In genomic region chr1:99003911-99004269, GRCh38 we compare ENCODE assay signal across 12 cellular contexts. TPM values are rescaled to one million over a fixed set of nuclear protein-coding genes. Genes with fewer than 3 reads are reported as not detected.
DNase-seq lines count a peak whose midpoint lies in the region; ATAC-seq and TF ChIP-seq lines count a peak whose summit lies in the region.
"Had no signal": no experiment of that assay in that cellular context is flagged by ENCODE, and none has a peak within 500 bp of the region (broad histone marks: within the 10 kb centered on the region; RNA-seq: fewer than 3 reads in every experiment).

No MANE protein-coding gene starts in this region.

- no peak overlapping the region for H3K27ac ChIP-seq in CD8-positive, alpha-beta memory T cell (ENCODE audit: low read depth, low read length)
- H3K27ac ChIP-seq in HUES64 (ENCODE audit: low read depth, low read length) = no peak overlapping the region
- H3K27ac ChIP-seq in neural cell (ENCODE audit: low read length) = peak overlapping the region; percentile 20

- no peaks in the 10 kb centered on the region for H3K36me3 Mint-ChIP-seq in CD8-positive, alpha-beta memory T cell
- H3K36me3 Mint-ChIP-seq in effector memory CD8-positive, alpha-beta T cell (ENCODE audit: insufficient read depth) = peaks cover 3% of the 10 kb centered on the region

- TF ChIP-seq RAD21 in neural cell (conservative IDR thresholded peaks at IDR 0.05) = no peak

- 2% methylated on average over 12 of the region's 19 CpGs for WGBS in HUES64

- H3K4me3 ChIP-seq in CD8-positive, alpha-beta memory T cell (ENCODE audit: low read length) = no peak overlapping the region
- H3K4me3 ChIP-seq in HUES64 (ENCODE audit: low read length) (peak overlapping the region; percentile 73), neural cell (ENCODE audit: low read length) (peak overlapping the region; percentile 83)

- H3K27me3 Mint-ChIP-seq in CD8-positive, alpha-beta memory T cell = peaks cover 34 to 72% of the 10 kb centered on the region in 2 donors
- H3K27me3 Mint-ChIP-seq in effector memory CD8-positive, alpha-beta T cell = peaks cover 64 to 76% of the 10 kb centered on the region in 2 donors

- peaks cover 4 to 18% (median 10%) of the 10 kb centered on the region in 3 donors for H3K4me1 Mint-ChIP-seq in CD8-positive, alpha-beta memory T cell
- H3K4me1 Mint-ChIP-seq in effector memory CD8-positive, alpha-beta T cell (ENCODE audit: low read depth in 2 of 2) = peaks cover 3 to 4% of the 10 kb centered on the region in 2 donors

- H3K4me2 ChIP-seq in neural cell (ENCODE audit: low read length) = peak overlapping the region; percentile 65

- no peaks in the 10 kb centered on the region for H3K9me2 ChIP-seq in neural cell (ENCODE audit: insufficient read depth, low read length)

- no peak for DNase-seq in CD8-positive, alpha-beta memory T cell
- DNase-seq in effector memory CD8-positive, alpha-beta T cell = no peak
- DNase-seq in MV-4-11 (lab: John Stamatoyannopoulos, UW) = no peak
- no peak for DNase-seq in SKM-1 treated with dmso at 0.1 percent for 144 hours (lab: John Stamatoyannopoulos, UW; ENCODE audit: unreplicated experiment)
- DNase-seq in UCSD-AML1 (lab: John Stamatoyannopoulos, UW; ENCODE audit: unreplicated experiment) = no peak
- DNase-seq: DND-41, NCI-H1092 had no signal

- H3K9me3 ChIP-seq in CD8-positive, alpha-beta memory T cell (ENCODE audit: low read length) = no peaks in the 10 kb centered on the region
- H3K9me3 ChIP-seq in HUES64 (ENCODE audit: insufficient read depth, low read depth, low read length) = no peaks in the 10 kb centered on the region
- H3K9me3 ChIP-seq in neural cell (ENCODE audit: low read length) = no peaks in the 10 kb centered on the region

- peak overlapping the region; percentile 21 to 74 (median 65) for H3K4me3 Mint-ChIP-seq in CD8-positive, alpha-beta memory T cell
- peak overlapping the region; percentile 40 to 63 for H3K4me3 Mint-ChIP-seq in effector memory CD8-positive, alpha-beta T cell

- TF ChIP-seq EP300 in neural cell (conservative IDR thresholded peaks at IDR 0.05; ENCODE audit: poor library complexity, severe bottlenecking) = no peak

- H2AFZ ChIP-seq in neural cell (ENCODE audit: low read depth, low read length) = peak overlapping the region; percentile 40

- TF ChIP-seq CTCF in neural cell (IDR thresholded peaks at IDR 0.05; ENCODE audit: poor library complexity, severe bottlenecking) = no peak

- H3K27me3 ChIP-seq in CD8-positive, alpha-beta memory T cell (ENCODE audit: insufficient read depth, low read length, poor library complexity, severe bottlenecking) = peaks cover 9% of the 10 kb centered on the region
- H3K27me3 ChIP-seq in HUES64 (ENCODE audit: insufficient read depth, low read length) = peaks cover 53% of the 10 kb centered on the region
- H3K27me3 ChIP-seq in neural cell (ENCODE audit: insufficient read depth, low read depth, low read length) = peaks cover 19% of the 10 kb centered on the region

- no peak overlapping the region for H3K27ac Mint-ChIP-seq in CD8-positive, alpha-beta memory T cell
- H3K27ac Mint-ChIP-seq in effector memory CD8-positive, alpha-beta T cell = no peak overlapping the region

- no peaks in the 10 kb centered on the region for H3K79me2 ChIP-seq in neural cell (replicated peaks; ENCODE audit: insufficient read depth, low read length)

- no peaks in the 10 kb centered on the region for H3F3A ChIP-seq in neural cell (ENCODE audit: insufficient read depth, low read length, poor library complexity, severe bottlenecking)

- POLR2A ChIA-PET in CD8-positive, alpha-beta memory T cell (lab: Charles Lee) = no interaction called here

- CTCF ChIA-PET in CD8-positive, alpha-beta memory T cell (lab: Charles Lee) = no interaction called here

- no peaks in the 10 kb centered on the region for H3K36me3 ChIP-seq in CD8-positive, alpha-beta memory T cell (ENCODE audit: insufficient read depth, low read length)
- H3K36me3 ChIP-seq in HUES64 (ENCODE audit: insufficient read depth, low read length) (no peaks in the 10 kb centered on the region), neural cell (ENCODE audit: insufficient read depth, low read length) (no peaks in the 10 kb centered on the region)

- no peaks in the 10 kb centered on the region for H3K9me3 Mint-ChIP-seq in CD8-positive, alpha-beta memory T cell
- H3K9me3 Mint-ChIP-seq in effector memory CD8-positive, alpha-beta T cell = no peaks in the 10 kb centered on the region

- no peaks in the 10 kb centered on the region for H4K20me1 ChIP-seq in neural cell (ENCODE audit: insufficient read depth)

- H3K9ac ChIP-seq in HUES64 (ENCODE audit: low read depth, low read length) (peak overlapping the region; percentile 51), neural cell (ENCODE audit: low read length) (peak overlapping the region; percentile 69)

- ATAC-seq in effector memory CD8-positive, alpha-beta T cell (replicated peaks) = peak; percentile 12
- no peak for ATAC-seq in HG03139 (IDR thresholded peaks at IDR 0.05; ENCODE audit: unreplicated experiment)

- H3K4me1 ChIP-seq in CD8-positive, alpha-beta memory T cell (ENCODE audit: insufficient read depth, low read length) = no peaks in the 10 kb centered on the region
- H3K4me1 ChIP-seq in HUES64 (ENCODE audit: insufficient read depth, low read length) = peaks cover 6% of the 10 kb centered on the region; the same call in 1 of the 2 replicates

TF ChIP-seq in neural cell, 6 proteins besides CTCF, POLR2A, EP300 and RAD21:
- no peak for TF ChIP-seq EZH2 (IDR thresholded peaks at IDR 0.05; ENCODE audit: borderline replicate concordance, insufficient read depth, low read length, poor library complexity, severe bottlenecking)
- no peak for TF ChIP-seq TAF1 (IDR thresholded peaks at IDR 0.05; ENCODE audit: low read depth)
- TF ChIP-seq REST (IDR thresholded peaks at IDR 0.05; ENCODE audit: borderline replicate concordance) = no peak
- no peak for TF ChIP-seq POLR2AphosphoS5 (IDR thresholded peaks at IDR 0.05)
- no peak for TF ChIP-seq MXI1 (conservative IDR thresholded peaks at IDR 0.05; ENCODE audit: poor library complexity, severe bottlenecking)
- no peak for TF ChIP-seq SMC3 (conservative IDR thresholded peaks at IDR 0.05; ENCODE audit: poor library complexity)

RNA-seq across cellular contexts. Expression of gene PLPPR5, which starts 0.8 kb away (rescaled TPM):
- not detected for total RNA-seq in CD8-positive, alpha-beta memory T cell
- not detected for polyA plus RNA-seq in CD8-positive, alpha-beta memory T cell
- polyA plus RNA-seq in HUES64 (2013, experiment 1 of 2) = 1.3 TPM
- 1.5 TPM for polyA plus RNA-seq in HUES64 (2013, experiment 2 of 2)
- polyA plus RNA-seq in neural cell = 17.0 and 21.9 TPM in 2 replicates
- polyA minus RNA-seq in neural cell = 22.2 and 25.0 TPM in 2 replicates
- total RNA-seq: fibroblast of villous mesenchyme, posterior vena cava had no signal

Comparison
In these comparisons a context has a peak if more than half of its experiments do, and no peak if none do; other contexts are left out.
1. RNA of gene PLPPR5, which starts 0.8 kb away (polyA plus RNA-seq): 17.0 to 21.9 TPM in neural cell; not detected in CD8-positive, alpha-beta memory T cell (single experiment); every median in the first group is over 10 times any median in the second.